22 cellular contexts compared by ENCODE assay signal in genomic region chr12:50566066-50566465, GRCh38.
DNase-seq lines count a peak whose midpoint lies in the region; ATAC-seq lines count a peak whose summit lies in the region.
"Had no signal": no experiment of that assay in that cellular context is flagged by ENCODE, and none has a peak within 500 bp of the region (broad histone marks: within the 10 kb centered on the region; RNA-seq: fewer than 3 reads in every experiment).

No MANE protein-coding gene starts in this region.

- in situ Hi-C loops in G401 (cut with HindIII; ENCODE audit: low sequenced_read_pairs) = no loop called here

- ATAC-seq in HG03354 (IDR thresholded peaks at IDR 0.05; ENCODE audit: poor library complexity, severe bottlenecking, unreplicated experiment) = no peak
- ATAC-seq: GM12878, Panc1, T-cell had no signal

- peak; percentile 9 for DNase-seq in DMS 273 (lab: John Stamatoyannopoulos, UW; ENCODE audit: unreplicated experiment)
- DNase-seq in DMS 273 treated with DMSO at 0.1 percent for 48 hours (lab: John Stamatoyannopoulos, UW) = no peak
- DNase-seq in G401 (ENCODE audit: low spot score) = peak; percentile 71
- peak; percentile 31 for DNase-seq in NCI-H69 (lab: John Stamatoyannopoulos, UW)
- DNase-seq in kidney tubule cell (ENCODE audit: low spot score) = peak; percentile 22
- DNase-seq in medulla oblongata (ENCODE audit: extremely low spot score) = no peak
- no peak for DNase-seq in NCI-H1694 (lab: John Stamatoyannopoulos, UW)
- DNase-seq: ACHN; Calu3; CD8-positive, alpha-beta memory T cell; GM23248; HCEC 1CT; IMR-90; NCI-H1417; NCI-H187 treated with DMSO at 0.1 percent for 48 hours; NCI-H2107; NCI-H526; SJCRH30; T-cell had no signal

Comparison
In these comparisons a context has a peak if more than half of its experiments do, and no peak if none do; other contexts are left out.
1. DNase-seq: peak in DMS 273 (single experiment), G401 (single experiment), NCI-H69 (single experiment) and kidney tubule cell (single experiment); none in DMS 273 treated with DMSO at 0.1 percent for 48 hours (single experiment), medulla oblongata (single experiment) and NCI-H1694 (single experiment).